ENCODE assay signal across 28 cellular contexts in the genomic region with DNA sequence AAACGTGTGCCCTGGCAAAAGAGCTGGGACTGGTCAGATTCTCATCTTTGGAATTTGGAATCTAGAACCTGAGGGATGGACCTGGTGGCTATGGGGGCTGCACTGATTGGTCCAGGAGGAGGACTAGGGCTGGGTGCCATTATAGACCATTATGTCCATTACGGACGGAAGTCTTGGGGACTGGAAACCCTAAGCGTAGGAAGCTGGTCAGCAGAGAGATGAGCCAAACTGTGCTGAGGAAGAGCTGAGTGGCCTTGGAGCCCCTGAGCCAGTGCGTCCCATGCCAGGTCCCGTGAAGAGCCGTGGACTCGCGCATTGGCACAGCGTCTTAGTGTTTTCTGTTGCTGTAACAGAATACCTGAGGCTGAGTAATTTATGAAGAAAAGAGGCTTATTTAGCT. TPM values are rescaled to one million over a fixed set of nuclear protein-coding genes. Genes with fewer than 3 reads are reported as not detected.
"Had no signal": no experiment of that assay in that cellular context is flagged by ENCODE, and none has a peak within 500 bp of the region (broad histone marks: within the 10 kb centered on the region; RNA-seq: fewer than 3 reads in every experiment).

No MANE protein-coding gene starts in this region.

- H3K27ac Mint-ChIP-seq: activated CD8-positive, alpha-beta T cell treated with anti-CD3 and anti-CD28 coated beads, Interleukin-2, amount 10 ng/mL, durations not matched to agents 7 days and 5 days; activated naive CD4-positive, alpha-beta T cell treated with anti-CD3 and anti-CD28 coated beads, Interleukin-2, amount 50 U/mL, for 72 hours; activated T-helper 1 cell treated with anti-CD3 and anti-CD28 coated beads, Interleukin-12 subunit alpha, Interleukin-12 subunit beta, Interleukin-2, Interleukin-4 antibody, amounts not matched to agents 30 ng/mL and 10 ng/mL and 1 ng/mL, durations not matched to agents 14 hours and 24 hours and 36 hours had no signal

- H3K9me3 ChIP-seq: MG63, SK-N-SH had no signal

- ATAC-seq: activated CD8-positive, alpha-beta T cell treated with anti-CD3 and anti-CD28 coated beads, Interleukin-2, amount 10 ng/mL, durations not matched to agents 7 days and 5 days; Panc1; Right ventricle myocardium inferior had no signal

- H3K4me3 Mint-ChIP-seq: activated CD8-positive, alpha-beta T cell treated with anti-CD3 and anti-CD28 coated beads, Interleukin-2, amount 10 ng/mL, durations not matched to agents 7 days and 5 days; activated T-helper 1 cell treated with anti-CD3 and anti-CD28 coated beads, Interleukin-12 subunit alpha, Interleukin-12 subunit beta, Interleukin-2, Interleukin-4 antibody, amounts not matched to agents 30 ng/mL and 10 ng/mL and 1 ng/mL, durations not matched to agents 14 hours and 24 hours and 36 hours had no signal

- H3K4me3 ChIP-seq: MG63 had no signal

- H3K27me3 ChIP-seq: MG63 had no signal

- H3K9me3 Mint-ChIP-seq: activated naive CD4-positive, alpha-beta T cell treated with anti-CD3 and anti-CD28 coated beads, Interleukin-2, amount 50 U/mL, for 72 hours; activated T-helper 1 cell treated with anti-CD3 and anti-CD28 coated beads, Interleukin-12 subunit alpha, Interleukin-12 subunit beta, Interleukin-2, Interleukin-4 antibody, amounts not matched to agents 30 ng/mL and 10 ng/mL and 1 ng/mL, durations not matched to agents 14 hours and 24 hours and 36 hours had no signal

- DNase-seq: activated CD4-positive, alpha-beta T cell treated with anti-CD3 and anti-CD28 coated beads for 48 hours; activated CD4-positive, alpha-beta T cell treated with anti-CD3 and anti-CD28 coated beads, Interleukin-2, amount 50 U/mL, for 4 hours; activated CD4-positive, CD25-positive, alpha-beta regulatory T cell treated with anti-CD3 and anti-CD28 coated beads, Interleukin-2, amount 50 U/mL, for 72 hours; activated CD8-positive, alpha-beta T cell treated with anti-CD3 and anti-CD28 coated beads, Interleukin-2, amount 10 ng/mL, durations not matched to agents 7 days and 5 days; activated effector memory CD4-positive, alpha-beta T cell treated with Interleukin-2 at 50 U/mL for 16 hours; activated naive CD4-positive, alpha-beta T cell; anterior cingulate cortex; cerebellar nuclear complex; MG63; MV-4-11; NCI-H1092 treated with DMSO at 0.1 percent for 48 hours; NCI-H1417 treated with DMSO at 0.1 percent for 48 hours; NCI-H1694; NCI-H2029 treated with DMSO at 0.1 percent for 48 hours; NCI-H345; NCI-H510A treated with DMSO at 0.1 percent for 48 hours; NCI-H69; NK-92 treated with Interleukin-12 subunit alpha and Interleukin-12 subunit beta, amount 100 ng/mL, for 24 hours; OCI-M1; RPMI8226; SK-N-SH; T-helper 1 cell had no signal

RNA-seq across cellular contexts. Expression of gene MRAP, which starts 10.0 kb away (rescaled TPM):
- total RNA-seq: activated CD8-positive, alpha-beta T cell treated with anti-CD3 and anti-CD28 coated beads, Interleukin-2, amount 10 ng/mL, durations not matched to agents 7 days and 5 days; activated naive CD4-positive, alpha-beta T cell treated with anti-CD3 and anti-CD28 coated beads, Interleukin-2, amount 50 U/mL, for 72 hours; activated T-helper 1 cell treated with anti-CD3 and anti-CD28 coated beads, Interleukin-12 subunit alpha, Interleukin-12 subunit beta, Interleukin-2, Interleukin-4 antibody, amounts not matched to agents 30 ng/mL and 10 ng/mL and 1 ng/mL, durations not matched to agents 14 hours and 24 hours and 36 hours; cardiac septum; T-helper 2 cell treated with Interferon-gamma antibody and Interleukin-4, amounts not matched to agents 100 ng/mL and 5 ng/mL, for 36 hours had no signal
